ENCODE assay signal across 8 cellular contexts in genomic region chr5:16550316-16550952, GRCh38.
DNase-seq lines count a peak whose midpoint lies in the region; ATAC-seq, FAIRE-seq and TF ChIP-seq lines count a peak whose summit lies in the region.

No MANE protein-coding gene starts in this region.

- DNase-seq in COLO668 (lab: John Stamatoyannopoulos, UW; ENCODE audit: unreplicated experiment), result peak; percentile 54
- peak; percentile 50 for DNase-seq in NCI-H510A treated with DMSO at 0.1 percent for 48 hours (lab: John Stamatoyannopoulos, UW)
- no peak for DNase-seq in kidney
- DNase-seq in type B pancreatic cell (ENCODE audit: extremely low spot score, unreplicated experiment), result no peak
- no peak for DNase-seq in mesenteric fat pad (ENCODE audit: low spot score)

- H3K4me3 Mint-ChIP-seq in activated T-helper 17 cell treated with anti-CD3 and anti-CD28 coated beads, Interleukin-2, amount 50 U/mL, for 72 hours, result no peak overlapping the region
- no peak overlapping the region for H3K4me3 Mint-ChIP-seq in type B pancreatic cell

- no peaks in the 10 kb centered on the region for H3K9me3 Mint-ChIP-seq in activated T-helper 17 cell treated with anti-CD3 and anti-CD28 coated beads, Interleukin-2, amount 50 U/mL, for 72 hours
- no peaks in the 10 kb centered on the region for H3K9me3 Mint-ChIP-seq in type B pancreatic cell

- peaks cover 0 to 7% of the 10 kb centered on the region in 2 donors for H3K4me1 ChIP-seq in kidney (ENCODE audit: control insufficient read depth in 1 of 2, insufficient read depth in 1 of 2, low read depth in 1 of 2, low read length in 2 of 2)

- H3K4me1 Mint-ChIP-seq in activated T-helper 17 cell treated with anti-CD3 and anti-CD28 coated beads, Interleukin-2, amount 50 U/mL, for 72 hours, result peaks cover 26% of the 10 kb centered on the region
- peaks cover 4% of the 10 kb centered on the region for H3K4me1 Mint-ChIP-seq in type B pancreatic cell (ENCODE audit: unreplicated experiment)

- H3K36me3 Mint-ChIP-seq in activated T-helper 17 cell treated with anti-CD3 and anti-CD28 coated beads, Interleukin-2, amount 50 U/mL, for 72 hours (ENCODE audit: low read depth), result no peaks in the 10 kb centered on the region
- H3K36me3 Mint-ChIP-seq in type B pancreatic cell, result no peaks in the 10 kb centered on the region

- FAIRE-seq in kidney (lab: Jason Lieb, UNC), result no peak

- H3K9me3 ChIP-seq in kidney (ENCODE audit: control insufficient read depth in 1 of 2, low read length in 2 of 2), result no peaks in the 10 kb centered on the region

- H3K27ac ChIP-seq in kidney (ENCODE audit: low read depth in 2 of 2, low read length in 2 of 2), result no peak overlapping the region

- H3K27me3 Mint-ChIP-seq in activated T-helper 17 cell treated with anti-CD3 and anti-CD28 coated beads, Interleukin-2, amount 50 U/mL, for 72 hours, result no peaks in the 10 kb centered on the region
- no peaks in the 10 kb centered on the region for H3K27me3 Mint-ChIP-seq in type B pancreatic cell

- H3K4me3 ChIP-seq in kidney (ENCODE audit: low read length in 2 of 2), result no peak overlapping the region

- ATAC-seq in GM18868 (IDR thresholded peaks at IDR 0.05; ENCODE audit: unreplicated experiment) (peak; percentile 67), HG03039 (IDR thresholded peaks at IDR 0.05; ENCODE audit: unreplicated experiment) (peak; percentile 74)
- peak; percentile 61 for ATAC-seq in activated T-helper 17 cell treated with anti-CD3 and anti-CD28 coated beads, Interleukin-2, amount 50 U/mL, for 72 hours (replicated peaks)

- intact Hi-C loops in kidney (cut with DNase I), result no loop called here

- H3K27ac Mint-ChIP-seq in activated T-helper 17 cell treated with anti-CD3 and anti-CD28 coated beads, Interleukin-2, amount 50 U/mL, for 72 hours, result no peak overlapping the region
- no peak overlapping the region for H3K27ac Mint-ChIP-seq in type B pancreatic cell

- H3K9ac ChIP-seq in kidney (ENCODE audit: low read length in 2 of 2), result no peak overlapping the region

- no peaks in the 10 kb centered on the region for H3K36me3 ChIP-seq in kidney (ENCODE audit: control insufficient read depth in 1 of 2, insufficient read depth in 2 of 2, low read length in 2 of 2)

- peak; percentile 58 for TF ChIP-seq CTCF in kidney (IDR thresholded peaks at IDR 0.05; ENCODE audit: borderline replicate concordance, extremely low read depth, insufficient read depth)
- peak; percentile 73 for TF ChIP-seq CTCF in type B pancreatic cell (conservative IDR thresholded peaks at IDR 0.05)

Comparison
In these comparisons a context has a peak if more than half of its experiments do, and no peak if none do; other contexts are left out.
1. DNase-seq: peak in COLO668 (single experiment) and NCI-H510A treated with DMSO at 0.1 percent for 48 hours (single experiment); none in kidney (single experiment), type B pancreatic cell (single experiment) and mesenteric fat pad (single experiment).
2. Peak in every context shown above with its lines, with median percentiles within 50 percentile points of each other: ATAC-seq.